8 cellular contexts compared by ENCODE assay signal in genomic region chr1:35715568-35716002, GRCh38. TPM values are rescaled to one million over a fixed set of nuclear protein-coding genes. Genes with fewer than 3 reads are reported as not detected.
DNase-seq lines count a peak whose midpoint lies in the region; ATAC-seq, FAIRE-seq and TF ChIP-seq lines count a peak whose summit lies in the region.

No MANE protein-coding gene starts in this region.

- no peak overlapping the region for H2AK5ac ChIP-seq in H1 (ENCODE audit: low read depth, low read length)

- no peak overlapping the region for H3K4me2 ChIP-seq in H1 (ENCODE audit: insufficient read depth in 1 of 2, low read depth in 2 of 2, low read length in 2 of 2)

- H3K23ac ChIP-seq in H1 (ENCODE audit: insufficient read length): no peak overlapping the region

- TF ChIP-seq POLR2A in H1 (IDR thresholded peaks at IDR 0.05; ENCODE audit: control extremely low read depth in 1 of 2, low read depth in 2 of 2, low read length in 2 of 2): no peak

- no peak overlapping the region for H3K27ac ChIP-seq in H1 (ENCODE audit: low read depth, low read length)

- no peak overlapping the region for H2BK120ac ChIP-seq in H1 (replicated peaks; ENCODE audit: low read depth, low read length)

- POLR2A ChIA-PET in H1 (lab: Charles Lee; ENCODE audit: partially characterized antibody): interaction anchor here (0.7 to 4.3 kb wide), 12 partner anchors 8 to 158 kb away, joined by 3 to 41 read pairs (median 4); partner anchors contain the start of genes KIAA0319L, NCDN and TFAP2E

- H2BK5ac ChIP-seq in H1 (ENCODE audit: low read depth, low read length): no peak overlapping the region

- peak; percentile 85 to 91 for TF ChIP-seq RAD21 in H1 (IDR thresholded peaks at IDR 0.05 in 1 of 2, conservative IDR thresholded peaks at IDR 0.05 in 1 of 2; ENCODE audit: low read depth in 2 of 2, low read length in 2 of 2)

- H2AFZ ChIP-seq in H1 (ENCODE audit: low read length): no peak overlapping the region

- peaks cover 0 to 12% of the 10 kb centered on the region in 2 experiments for H4K20me1 ChIP-seq in H1 (replicated peaks in 1 of 2; ENCODE audit: control insufficient read depth in 1 of 2, insufficient read depth in 2 of 2, low read length in 2 of 2)

- H2BK20ac ChIP-seq in H1 (ENCODE audit: low read length): no peak overlapping the region

- WGBS in H1 (ENCODE audit: extremely low coverage in 1 of 2, insufficient coverage in 1 of 2, insufficient read length in 1 of 2, insufficient replicate concordance in 2 of 2, low coverage in 1 of 2, low lambda C conversion rate in 2 of 2, missing lambda C conversion rate in 1 of 2), 2 experiments: 53% methylated on average over 15 of the region's 15 CpGs; no CpG with 5 or more reads in 1 of the 2 experiments

- no peak overlapping the region for H4K8ac ChIP-seq in H1 (ENCODE audit: extremely low read depth, insufficient read depth, low read length)

- CTCF ChIA-PET in H1 (lab: Charles Lee; ENCODE audit: partially characterized antibody): interaction anchor here (0.5 to 9.6 kb wide), 53 partner anchors 11 to 816 kb away, joined by 3 to 122 read pairs (median 4); partner anchors contain the start of genes KIAA0319L, NCDN and TFAP2E

- H3K18ac ChIP-seq in H1 (ENCODE audit: extremely low read depth, low read length): no peak overlapping the region

- peaks cover 0 to 10% (median 4%) of the 10 kb centered on the region in 4 experiments; a peak in 3 of 8 replicates for H3K36me3 ChIP-seq in H1 (ENCODE audit: control insufficient read depth in 2 of 4, insufficient read depth in 4 of 4, low read length in 3 of 4)

- H3K56ac ChIP-seq in H1 (replicated peaks; ENCODE audit: insufficient read length, low read depth, low read length): no peak overlapping the region

- TF ChIP-seq EP300 in H1 (IDR thresholded peaks at IDR 0.05; ENCODE audit: borderline replicate concordance in 1 of 2, low read depth in 2 of 2, low read length in 2 of 2): no peak

- ATAC-seq in HG03460 (IDR thresholded peaks at IDR 0.05; ENCODE audit: unreplicated experiment): peak; percentile 43
- no peak for ATAC-seq in HG02763 (IDR thresholded peaks at IDR 0.05; ENCODE audit: unreplicated experiment)

- H3K4ac ChIP-seq in H1 (replicated peaks; ENCODE audit: insufficient read length, low read depth, low read length): no peak overlapping the region

- DNase-seq in GDM1 (lab: John Stamatoyannopoulos, UW) (peak; percentile 50), NOMO-1 treated with DMSO at 0.1 percent for 48 hours (lab: John Stamatoyannopoulos, UW; ENCODE audit: unreplicated experiment) (peak; percentile 58), H1 (ENCODE audit: low read depth in 1 of 2, low spot score in 2 of 2) (peak in 1 of 2 experiments; percentile 88), myocyte (ENCODE audit: low read depth) (peak; percentile 72)
- peak; percentile 37 to 48 for DNase-seq in activated CD8-positive, alpha-beta memory T cell treated with anti-CD3 and anti-CD28 coated beads for 4 hours (ENCODE audit: low read depth in 2 of 2)
- DNase-seq in stimulated activated CD8-positive, alpha-beta memory T cell treated with anti-CD3 and anti-CD28 coated beads, Interleukin-7, amount 100 ng/mL, for 4 hours (ENCODE audit: low read depth in 2 of 2): peak; percentile 52 to 57

- H3K27me3 ChIP-seq in H1 (replicated peaks in 1 of 4; ENCODE audit: control insufficient read depth in 3 of 4, extremely low read depth in 1 of 4, insufficient read depth in 3 of 4, low read length in 3 of 4): no peaks in the 10 kb centered on the region

- H3K79me2 ChIP-seq in H1 (ENCODE audit: control insufficient read depth in 1 of 2, insufficient read depth in 2 of 2, low read length in 2 of 2): no peaks in the 10 kb centered on the region

- TF ChIP-seq CTCF in H1 (IDR thresholded peaks at IDR 0.05; ENCODE audit: control extremely low read depth in 1 of 3, insufficient read depth in 1 of 3, low read depth in 1 of 3, low read length in 3 of 3): peak; percentile 89 to 95 (median 93)

- no peak for FAIRE-seq in H1 (lab: Jason Lieb, UNC)

- H2BK12ac ChIP-seq in H1 (ENCODE audit: low read depth, low read length): peak overlapping the region; percentile 3; the same call in 1 of the 2 replicates

- no peak overlapping the region for H3K9ac ChIP-seq in H1 (replicated peaks in 1 of 4; ENCODE audit: extremely low read depth in 1 of 4, low read depth in 3 of 4, low read length in 3 of 4)

- no peak overlapping the region for H4K91ac ChIP-seq in H1 (replicated peaks; ENCODE audit: insufficient read length, low read length)

- no peak overlapping the region for H3K4me3 ChIP-seq in H1 (ENCODE audit: extremely low read depth in 1 of 4, insufficient read depth in 2 of 4, low read depth in 3 of 4, low read length in 4 of 4)

- peaks cover 3 to 9% (median 4%) of the 10 kb centered on the region in 4 experiments; a peak in 6 of 7 replicates for H3K4me1 ChIP-seq in H1 (replicated peaks in 1 of 4; ENCODE audit: control insufficient read depth in 3 of 4, insufficient read depth in 4 of 4, low read length in 3 of 4)

- no peaks in the 10 kb centered on the region for H3K9me3 ChIP-seq in H1 (ENCODE audit: insufficient read depth in 2 of 2, low read depth in 1 of 2, low read length in 1 of 2)

- no peak overlapping the region for H4K5ac ChIP-seq in H1 (ENCODE audit: insufficient read length, low read depth, low read length)

- peaks cover 9% of the 10 kb centered on the region for H3K23me2 ChIP-seq in H1 (ENCODE audit: low read depth, low read length)

- no peak overlapping the region for H3K14ac ChIP-seq in H1 (ENCODE audit: insufficient read length)

- H2BK15ac ChIP-seq in H1 (ENCODE audit: low read length): no peak overlapping the region

- H3K79me1 ChIP-seq in H1 (ENCODE audit: low read depth, low read length): no peaks in the 10 kb centered on the region; the same call in 1 of the 2 replicates

TF ChIP-seq in H1, 55 proteins besides CTCF, POLR2A, EP300 and RAD21:
- no peak for TF ChIP-seq KDM1A (IDR thresholded peaks at IDR 0.05; ENCODE audit: borderline replicate concordance, low read length)
- TF ChIP-seq MAX (IDR thresholded peaks at IDR 0.05): peak; percentile 48
- TF ChIP-seq POU5F1 (IDR thresholded peaks at IDR 0.05; ENCODE audit: low read depth, low read length): no peak

RNA-seq across cellular contexts. Expression of gene C1orf216, which starts 3.1 kb away (rescaled TPM):
- total RNA-seq in H1 (2021; fragmentation: NEBNext Ultra II Directional; extraction: Animal tissue kit (Norgen Biotek cat#: 25700)): 10.8 and 12.8 TPM in 2 replicates
- polyA plus RNA-seq in H1 (2011; rRNA removed): 7.3 and 7.5 TPM in 2 replicates
- polyA plus RNA-seq in H1 (2011; cell fraction: cytosol; rRNA removed): 11.7 TPM
- polyA plus RNA-seq in H1 (2011; cell fraction: nucleus; rRNA removed): 10.3 TPM
- polyA plus RNA-seq in H1 (2012, experiment 1 of 2): 12.2 to 13.3 TPM (median 12.6 TPM) in 4 replicates
- polyA plus RNA-seq in H1 (2012, experiment 2 of 2): 5.7 TPM
- polyA plus RNA-seq in H1 (2013, experiment 1 of 2): 3.8 TPM
- polyA plus RNA-seq in H1 (2013, experiment 2 of 2): 3.6 TPM
- 13.0 and 13.7 TPM in 2 replicates for polyA minus RNA-seq in H1 (2011; rRNA and poly(A)+ RNA removed)
- 7.0 TPM for polyA minus RNA-seq in H1 (2011; cell fraction: cytosol; rRNA and poly(A)+ RNA removed)
- 6.8 TPM for polyA minus RNA-seq in H1 (2011; cell fraction: nucleus; rRNA and poly(A)+ RNA removed)
- 29.0 and 37.5 TPM in 2 replicates for total RNA-seq in myocyte
- 36.2 TPM for polyA plus RNA-seq in myocyte (2012)

RNA-seq across cellular contexts. Expression of gene CLSPN, which starts 54.2 kb away (rescaled TPM):
- total RNA-seq in H1 (2021; fragmentation: NEBNext Ultra II Directional; extraction: Animal tissue kit (Norgen Biotek cat#: 25700)): 45.8 and 46.7 TPM in 2 replicates
- 5.9 and 7.1 TPM in 2 replicates for polyA plus RNA-seq in H1 (2011; rRNA removed)
- 12.6 TPM for polyA plus RNA-seq in H1 (2011; cell fraction: cytosol; rRNA removed)
- polyA plus RNA-seq in H1 (2011; cell fraction: nucleus; rRNA removed): 12.4 TPM
- polyA plus RNA-seq in H1 (2012, experiment 1 of 2): 22.3 to 35.4 TPM (median 23.4 TPM) in 4 replicates
- polyA plus RNA-seq in H1 (2012, experiment 2 of 2): 2.2 TPM
- polyA plus RNA-seq in H1 (2013, experiment 1 of 2): 31.5 TPM
- 29.1 TPM for polyA plus RNA-seq in H1 (2013, experiment 2 of 2)
- polyA minus RNA-seq in H1 (2011; rRNA and poly(A)+ RNA removed): 32.8 and 37.9 TPM in 2 replicates
- polyA minus RNA-seq in H1 (2011; cell fraction: cytosol; rRNA and poly(A)+ RNA removed): 17.0 TPM
- polyA minus RNA-seq in H1 (2011; cell fraction: nucleus; rRNA and poly(A)+ RNA removed): 22.0 TPM
- total RNA-seq in myocyte: 0.51 and 0.52 TPM in 2 replicates
- 0.34 TPM for polyA plus RNA-seq in myocyte (2012)

Comparison
In these comparisons a context has a peak if more than half of its experiments do, and no peak if none do; other contexts are left out.
1. RNA of gene CLSPN, which starts 54.2 kb away (total RNA-seq): 45.8 to 46.7 TPM in H1; 0.51 to 0.52 TPM in myocyte; every median in the first group is over 10 times any median in the second.